Comparison of ENCODE assay signal across 26 cellular contexts in genomic region chr5:60262576-60263295, GRCh38.
"Had no signal": no experiment of that assay in that cellular context is flagged by ENCODE, and none has a peak within 500 bp of the region (broad histone marks: within the 10 kb centered on the region; RNA-seq: fewer than 3 reads in every experiment).

No MANE protein-coding gene starts in this region.

- H3K27me3 ChIP-seq: esophagus muscularis mucosa, heart right ventricle, stomach, thyroid gland, upper lobe of left lung had no signal

- DNase-seq: activated CD4-positive, alpha-beta T cell treated with anti-CD3 and anti-CD28 coated beads for 36 hours; activated CD4-positive, CD25-positive, alpha-beta regulatory T cell; activated CD8-positive, alpha-beta memory T cell treated with anti-CD3 and anti-CD28 coated beads, Interleukin-2, amount 10 ng/mL, durations not matched to agents 7 days and 5 days; activated CD8-positive, alpha-beta T cell treated with anti-CD3 and anti-CD28 coated beads, Interleukin-2, amount 10 ng/mL, durations not matched to agents 7 days and 5 days; activated naive CD8-positive, alpha-beta T cell treated with anti-CD3 and anti-CD28 coated beads, Interleukin-2, amount 50 U/mL, for 24 hours; activated T-cell treated with anti-CD3 and anti-CD28 coated beads, Interleukin-2, amount 50 U/mL, for 48 hours; amygdala; caudate nucleus; cortex of kidney; foreskin keratinocyte; heart right ventricle; left cardiac atrium; naive B cell; nephron progenitor cell; right cardiac atrium; stimulated activated CD4-positive, alpha-beta T cell treated with anti-CD3 and anti-CD28 coated beads, Interleukin-15, amount 100 ng/mL, for 24 hours; stimulated activated CD4-positive, alpha-beta T cell treated with anti-CD3 and anti-CD28 coated beads, Interleukin-2, amount 100 ng/mL, for 24 hours; stimulated activated naive B cell treated with anti-CD40 and anti-IgM and Interleukin-4, amounts not matched to agents 10 μg/mL and 1 μg/mL and 100 μg/mL, for 72 hours; stomach; thyroid gland; upper lobe of left lung had no signal

- H3K27me3 Mint-ChIP-seq: activated CD4-positive, alpha-beta T cell treated with anti-CD3 and anti-CD28 coated beads for 36 hours; activated CD8-positive, alpha-beta memory T cell treated with anti-CD3 and anti-CD28 coated beads, Interleukin-2, amount 10 ng/mL, durations not matched to agents 7 days and 5 days; activated naive CD4-positive, alpha-beta T cell treated with anti-CD3 and anti-CD28 coated beads, Interleukin-2, amount 50 U/mL, for 24 hours; activated naive CD8-positive, alpha-beta T cell treated with anti-CD3 and anti-CD28 coated beads, Interleukin-2, amount 50 U/mL, for 24 hours; naive B cell; stimulated activated naive B cell treated with anti-CD40 and anti-IgM and Interleukin-4, amounts not matched to agents 10 μg/mL and 1 μg/mL and 100 μg/mL, for 72 hours had no signal

- H3K36me3 Mint-ChIP-seq: activated CD8-positive, alpha-beta memory T cell treated with anti-CD3 and anti-CD28 coated beads, Interleukin-2, amount 10 ng/mL, durations not matched to agents 7 days and 5 days; activated naive CD4-positive, alpha-beta T cell treated with anti-CD3 and anti-CD28 coated beads, Interleukin-2, amount 50 U/mL, for 24 hours; mesothelial cell of epicardium; naive B cell; stimulated activated naive B cell treated with anti-CD40 and anti-IgM and Interleukin-4, amounts not matched to agents 10 μg/mL and 1 μg/mL and 100 μg/mL, for 72 hours had no signal

- H3K9me3 Mint-ChIP-seq: activated naive CD4-positive, alpha-beta T cell treated with anti-CD3 and anti-CD28 coated beads, Interleukin-2, amount 50 U/mL, for 24 hours; activated naive CD8-positive, alpha-beta T cell treated with anti-CD3 and anti-CD28 coated beads, Interleukin-2, amount 50 U/mL, for 24 hours; activated T-helper 2 cell treated with anti-CD3 and anti-CD28 coated beads, Interferon-gamma antibody, Interleukin-2, Interleukin-4, amounts not matched to agents 10 μg/mL and 5 μg/mL and 100 μg/mL, durations not matched to agents 14 hours and 24 hours and 36 hours; mesothelial cell of epicardium; naive B cell; nephron progenitor cell; stimulated activated naive B cell treated with anti-CD40 and anti-IgM and Interleukin-4, amounts not matched to agents 10 μg/mL and 1 μg/mL and 100 μg/mL, for 72 hours; T-helper 2 cell treated with Interferon-gamma antibody and Interleukin-4, amounts not matched to agents 5 μg/mL and 100 μg/mL, for 36 hours had no signal

- ATAC-seq: activated CD4-positive, alpha-beta T cell treated with anti-CD3 and anti-CD28 coated beads for 36 hours; activated CD8-positive, alpha-beta memory T cell treated with anti-CD3 and anti-CD28 coated beads, Interleukin-2, amount 10 ng/mL, durations not matched to agents 7 days and 5 days; activated CD8-positive, alpha-beta T cell treated with anti-CD3 and anti-CD28 coated beads, Interleukin-2, amount 10 ng/mL, durations not matched to agents 7 days and 5 days; activated naive CD8-positive, alpha-beta T cell treated with anti-CD3 and anti-CD28 coated beads, Interleukin-2, amount 50 U/mL, for 24 hours; foreskin keratinocyte; right cardiac atrium; stimulated activated naive B cell treated with anti-CD40 and anti-IgM and Interleukin-4, amounts not matched to agents 10 μg/mL and 1 μg/mL and 100 μg/mL, for 72 hours had no signal

- H3K4me1 Mint-ChIP-seq: activated CD4-positive, alpha-beta T cell treated with anti-CD3 and anti-CD28 coated beads for 36 hours; activated CD8-positive, alpha-beta memory T cell treated with anti-CD3 and anti-CD28 coated beads, Interleukin-2, amount 10 ng/mL, durations not matched to agents 7 days and 5 days; activated naive CD4-positive, alpha-beta T cell treated with anti-CD3 and anti-CD28 coated beads, Interleukin-2, amount 50 U/mL, for 24 hours; activated naive CD8-positive, alpha-beta T cell treated with anti-CD3 and anti-CD28 coated beads, Interleukin-2, amount 50 U/mL, for 24 hours had no signal

- H3K27ac ChIP-seq: esophagus muscularis mucosa, foreskin keratinocyte, heart right ventricle, stomach, thyroid gland, upper lobe of left lung had no signal

- H3K9me3 ChIP-seq: esophagus muscularis mucosa, heart right ventricle, stomach, thyroid gland, upper lobe of left lung had no signal

- H3K27ac Mint-ChIP-seq: activated CD4-positive, alpha-beta T cell treated with anti-CD3 and anti-CD28 coated beads for 36 hours; activated CD8-positive, alpha-beta memory T cell treated with anti-CD3 and anti-CD28 coated beads, Interleukin-2, amount 10 ng/mL, durations not matched to agents 7 days and 5 days; activated CD8-positive, alpha-beta T cell treated with anti-CD3 and anti-CD28 coated beads, Interleukin-2, amount 10 ng/mL, durations not matched to agents 7 days and 5 days; activated naive CD4-positive, alpha-beta T cell treated with anti-CD3 and anti-CD28 coated beads, Interleukin-2, amount 50 U/mL, for 24 hours; activated naive CD8-positive, alpha-beta T cell treated with anti-CD3 and anti-CD28 coated beads, Interleukin-2, amount 50 U/mL, for 24 hours; activated T-helper 2 cell treated with anti-CD3 and anti-CD28 coated beads, Interferon-gamma antibody, Interleukin-2, Interleukin-4, amounts not matched to agents 10 μg/mL and 5 μg/mL and 100 μg/mL, durations not matched to agents 14 hours and 24 hours and 36 hours; mesothelial cell of epicardium; nephron progenitor cell; stimulated activated naive B cell treated with anti-CD40 and anti-IgM and Interleukin-4, amounts not matched to agents 10 μg/mL and 1 μg/mL and 100 μg/mL, for 72 hours; T-helper 2 cell treated with Interferon-gamma antibody and Interleukin-4, amounts not matched to agents 5 μg/mL and 100 μg/mL, for 36 hours had no signal

- H3K4me3 Mint-ChIP-seq: activated CD4-positive, alpha-beta T cell treated with anti-CD3 and anti-CD28 coated beads for 36 hours; activated CD8-positive, alpha-beta memory T cell treated with anti-CD3 and anti-CD28 coated beads, Interleukin-2, amount 10 ng/mL, durations not matched to agents 7 days and 5 days; activated CD8-positive, alpha-beta T cell treated with anti-CD3 and anti-CD28 coated beads, Interleukin-2, amount 10 ng/mL, durations not matched to agents 7 days and 5 days; activated naive CD4-positive, alpha-beta T cell treated with anti-CD3 and anti-CD28 coated beads, Interleukin-2, amount 50 U/mL, for 24 hours; activated naive CD8-positive, alpha-beta T cell treated with anti-CD3 and anti-CD28 coated beads, Interleukin-2, amount 50 U/mL, for 24 hours; mesothelial cell of epicardium; naive B cell; nephron progenitor cell; stimulated activated naive B cell treated with anti-CD40 and anti-IgM and Interleukin-4, amounts not matched to agents 10 μg/mL and 1 μg/mL and 100 μg/mL, for 72 hours; T-helper 2 cell treated with Interferon-gamma antibody and Interleukin-4, amounts not matched to agents 5 μg/mL and 100 μg/mL, for 36 hours had no signal

- H3K4me1 ChIP-seq: foreskin keratinocyte, thyroid gland had no signal

- H3K4me3 ChIP-seq: esophagus muscularis mucosa, heart right ventricle, stomach, thyroid gland, upper lobe of left lung had no signal

- H3K36me3 ChIP-seq: esophagus muscularis mucosa, heart right ventricle, stomach, thyroid gland, upper lobe of left lung had no signal
